1 cellular context compared by ENCODE assay signal in genomic region chr7:21412953-21413352, GRCh38.
TF ChIP-seq lines count a peak whose summit lies in the region.

No MANE protein-coding gene starts in this region.

TF ChIP-seq in GM12878, 131 proteins besides CTCF, POLR2A, EP300 and RAD21 (continued from another document):
- TF ChIP-seq CEBPB (IDR thresholded peaks at IDR 0.05; ENCODE audit: borderline replicate concordance in 1 of 2, low read depth in 2 of 2, low read length in 2 of 2), result no peak
- no peak for TF ChIP-seq HSF1 (IDR thresholded peaks at IDR 0.05; ENCODE audit: low read depth, low read length)
- no peak for TF ChIP-seq KLF5 (IDR thresholded peaks at IDR 0.05; ENCODE audit: partially characterized antibody)
- TF ChIP-seq SMARCA5 (IDR thresholded peaks at IDR 0.05), result no peak
- peak; percentile 56; the same call in 1 of the 2 replicates for TF ChIP-seq MLLT1 (IDR thresholded peaks at IDR 0.05)
- no peak for TF ChIP-seq ATF3 (IDR thresholded peaks at IDR 0.05; ENCODE audit: borderline replicate concordance, extremely low read depth, low read depth, low read length)
TF ChIP-seq in GM12878: peak in this region for 1.
